ENCODE assay signal across 20 cellular contexts in genomic region chr3:56823421-56823926, GRCh38. TPM values are rescaled to one million over a fixed set of nuclear protein-coding genes. Genes with fewer than 3 reads are reported as not detected.
A peak's percentile ranks its signal among the peaks of the same experiment; 100 is the strongest.
DNase-seq lines count a peak whose midpoint lies in the region; ATAC-seq, FAIRE-seq and TF ChIP-seq lines count a peak whose summit lies in the region.
"Had no signal": no experiment of that assay in that cellular context is flagged by ENCODE, and none has a peak within 500 bp of the region (broad histone marks: within the 10 kb centered on the region; RNA-seq: fewer than 3 reads in every experiment).

No MANE protein-coding gene starts in this region.

- H3K36me3 Mint-ChIP-seq in activated CD4-positive, alpha-beta memory T cell treated with anti-CD3 and anti-CD28 coated beads for 36 hours: no peaks in the 10 kb centered on the region
- H3K36me3 Mint-ChIP-seq in activated CD4-positive, alpha-beta memory T cell treated with anti-CD3 and anti-CD28 coated beads, Interleukin-2, amount 10 ng/mL, durations not matched to agents 7 days and 5 days (ENCODE audit: low read depth): peaks cover 3% of the 10 kb centered on the region
- peaks cover 10% of the 10 kb centered on the region for H3K36me3 Mint-ChIP-seq in activated naive CD8-positive, alpha-beta T cell treated with anti-CD3 and anti-CD28 coated beads, Interleukin-2, amount 10 ng/mL, durations not matched to agents 7 days and 5 days

- POLR2A ChIA-PET in activated CD4-positive, alpha-beta memory T cell treated with anti-CD3 and anti-CD28 coated beads for 36 hours (lab: Charles Lee): interaction anchor here (0.6 to 1.2 kb wide), 2 partner anchors 17 to 345 kb away, joined by 3 to 9 read pairs; no protein-coding TSS in a partner anchor
- POLR2A ChIA-PET in activated CD4-positive, alpha-beta memory T cell treated with anti-CD3 and anti-CD28 coated beads, Interleukin-2, amount 10 ng/mL, durations not matched to agents 7 days and 5 days (lab: Charles Lee): interaction anchor here (1.2 to 2.9 kb wide), 3 partner anchors 9 to 38 kb away, joined by 3 to 13 read pairs (median 3); no protein-coding TSS in a partner anchor
- POLR2A ChIA-PET in activated naive CD8-positive, alpha-beta T cell treated with anti-CD3 and anti-CD28 coated beads, Interleukin-2, amount 10 ng/mL, durations not matched to agents 7 days and 5 days (lab: Charles Lee): interaction anchor here (1.0 to 1.1 kb wide), 2 partner anchors 16 to 20 kb away, joined by 3 to 4 read pairs; no protein-coding TSS in a partner anchor

- CTCF ChIA-PET in activated CD4-positive, alpha-beta memory T cell treated with anti-CD3 and anti-CD28 coated beads for 36 hours (lab: Charles Lee): interaction anchor here (0.5 to 2.5 kb wide), 4 partner anchors 9 to 121 kb away, joined by 3 to 9 read pairs (median 6); no protein-coding TSS in a partner anchor
- CTCF ChIA-PET in activated CD4-positive, alpha-beta memory T cell treated with anti-CD3 and anti-CD28 coated beads, Interleukin-2, amount 10 ng/mL, durations not matched to agents 7 days and 5 days (lab: Charles Lee): interaction anchor here (0.7 to 1.2 kb wide), 2 partner anchors 65 to 166 kb away, joined by 4 to 9 read pairs; no protein-coding TSS in a partner anchor

- no peaks in the 10 kb centered on the region for H3K9me3 Mint-ChIP-seq in activated CD4-positive, alpha-beta memory T cell treated with anti-CD3 and anti-CD28 coated beads for 36 hours
- no peaks in the 10 kb centered on the region for H3K9me3 Mint-ChIP-seq in activated CD4-positive, alpha-beta memory T cell treated with anti-CD3 and anti-CD28 coated beads, Interleukin-2, amount 10 ng/mL, durations not matched to agents 7 days and 5 days
- H3K9me3 Mint-ChIP-seq in activated naive CD8-positive, alpha-beta T cell treated with anti-CD3 and anti-CD28 coated beads, Interleukin-2, amount 10 ng/mL, durations not matched to agents 7 days and 5 days: no peaks in the 10 kb centered on the region
- H3K9me3 Mint-ChIP-seq: dendritic cell treated with granulocyte-macrophage colony-stimulating factor and Interleukin-4, amounts not matched to agents 40 ng/mL and 50 ng/mL, for 4 days had no signal

- intact Hi-C loops in activated CD4-positive, alpha-beta memory T cell treated with anti-CD3 and anti-CD28 coated beads for 36 hours (cut with micrococcal nuclease): no loop called here

- H3K4me1 ChIP-seq in HUES64 (ENCODE audit: insufficient read depth, low read length): peaks cover 34% of the 10 kb centered on the region
- peaks cover 19% of the 10 kb centered on the region for H3K4me1 ChIP-seq in parathyroid adenoma

- H3K4me3 ChIP-seq in HUES64 (ENCODE audit: low read length) (no peak overlapping the region), parathyroid adenoma (ENCODE audit: low read depth, low read length) (no peak overlapping the region)
- H3K4me3 ChIP-seq: K562, upper lobe of right lung had no signal

- peak overlapping the region; percentile 36; the same call in 1 of the 2 replicates for H3K27ac ChIP-seq in HUES64 (ENCODE audit: low read depth, low read length)
- peak overlapping the region; percentile 11 for H3K27ac ChIP-seq in parathyroid adenoma
- H3K27ac ChIP-seq: upper lobe of right lung had no signal

- no peak for ATAC-seq in activated naive CD8-positive, alpha-beta T cell treated with anti-CD3 and anti-CD28 coated beads, Interleukin-2, amount 10 ng/mL, durations not matched to agents 7 days and 5 days (ENCODE audit: low read depth)
- ATAC-seq: K562, Right ventricle myocardium inferior, upper lobe of right lung had no signal

- H3K4me2 ChIP-seq in parathyroid adenoma (ENCODE audit: low read length): peak overlapping the region; percentile 21

- peak overlapping the region; percentile 46 for H3K27ac Mint-ChIP-seq in activated CD4-positive, alpha-beta memory T cell treated with anti-CD3 and anti-CD28 coated beads for 36 hours
- H3K27ac Mint-ChIP-seq in activated CD4-positive, alpha-beta memory T cell treated with anti-CD3 and anti-CD28 coated beads, Interleukin-2, amount 10 ng/mL, durations not matched to agents 7 days and 5 days: no peak overlapping the region
- H3K27ac Mint-ChIP-seq in activated naive CD8-positive, alpha-beta T cell treated with anti-CD3 and anti-CD28 coated beads, Interleukin-2, amount 10 ng/mL, durations not matched to agents 7 days and 5 days: peak overlapping the region; percentile 59
- H3K27ac Mint-ChIP-seq: dendritic cell treated with granulocyte-macrophage colony-stimulating factor and Interleukin-4, amounts not matched to agents 40 ng/mL and 50 ng/mL, for 4 days had no signal

- H3K4me1 Mint-ChIP-seq in activated CD4-positive, alpha-beta memory T cell treated with anti-CD3 and anti-CD28 coated beads for 36 hours (ENCODE audit: low read depth): peaks cover 54% of the 10 kb centered on the region
- H3K4me1 Mint-ChIP-seq in activated CD4-positive, alpha-beta memory T cell treated with anti-CD3 and anti-CD28 coated beads, Interleukin-2, amount 10 ng/mL, durations not matched to agents 7 days and 5 days: peaks cover 31% of the 10 kb centered on the region
- H3K4me1 Mint-ChIP-seq in activated naive CD8-positive, alpha-beta T cell treated with anti-CD3 and anti-CD28 coated beads, Interleukin-2, amount 10 ng/mL, durations not matched to agents 7 days and 5 days: peaks cover 44% of the 10 kb centered on the region

- no peak for FAIRE-seq in GM19239 (lab: Jason Lieb, UNC)
- FAIRE-seq: K562 had no signal

- no peaks in the 10 kb centered on the region for H3K9me3 ChIP-seq in HUES64 (ENCODE audit: insufficient read depth, low read depth, low read length)
- no peaks in the 10 kb centered on the region for H3K9me3 ChIP-seq in parathyroid adenoma (ENCODE audit: control insufficient read depth, low read length)
- H3K9me3 ChIP-seq: upper lobe of right lung had no signal

- H3K36me3 ChIP-seq in HUES64 (ENCODE audit: insufficient read depth, low read length) (no peaks in the 10 kb centered on the region), parathyroid adenoma (ENCODE audit: control insufficient read depth, insufficient read depth, low read length) (no peaks in the 10 kb centered on the region)
- H3K36me3 ChIP-seq: upper lobe of right lung had no signal

- no peak for DNase-seq in activated CD4-positive, alpha-beta memory T cell treated with anti-CD3 and anti-CD28 coated beads for 36 hours
- no peak for DNase-seq in activated CD4-positive, alpha-beta memory T cell treated with anti-CD3 and anti-CD28 coated beads, Interleukin-2, amount 10 ng/mL, durations not matched to agents 7 days and 5 days
- DNase-seq in activated naive CD8-positive, alpha-beta T cell treated with anti-CD3 and anti-CD28 coated beads, Interleukin-2, amount 10 ng/mL, durations not matched to agents 7 days and 5 days: no peak
- DNase-seq in GM19239 (ENCODE audit: insufficient read length, low spot score) (no peak), AG20443 (ENCODE audit: low spot score) (no peak), GM20000 (ENCODE audit: low spot score) (no peak)
- DNase-seq: ACHN; activated effector memory CD4-positive, alpha-beta T cell treated with Interleukin-2 at 50 U/mL for 16 hours; head of caudate nucleus; kidney glomerular epithelial cell; NCI-H2227 treated with DMSO at 0.1 percent for 48 hours; occipital lobe; stimulated activated naive CD4-positive, alpha-beta T cell; T1000; upper lobe of right lung had no signal

- TF ChIP-seq CTCF in parathyroid adenoma (IDR thresholded peaks at IDR 0.05) (no peak), GM20000 (IDR thresholded peaks at IDR 0.05; ENCODE audit: extremely low read depth, missing control alignments) (no peak)

- H3K27me3 ChIP-seq in HUES64 (ENCODE audit: insufficient read depth, low read length) (no peaks in the 10 kb centered on the region), parathyroid adenoma (ENCODE audit: control insufficient read depth, insufficient read depth, low read length) (no peaks in the 10 kb centered on the region)
- H3K27me3 ChIP-seq: upper lobe of right lung had no signal

- H2AFZ ChIP-seq in parathyroid adenoma: no peak overlapping the region

- no peaks in the 10 kb centered on the region for H3K27me3 Mint-ChIP-seq in activated CD4-positive, alpha-beta memory T cell treated with anti-CD3 and anti-CD28 coated beads for 36 hours
- H3K27me3 Mint-ChIP-seq in activated CD4-positive, alpha-beta memory T cell treated with anti-CD3 and anti-CD28 coated beads, Interleukin-2, amount 10 ng/mL, durations not matched to agents 7 days and 5 days: no peaks in the 10 kb centered on the region
- H3K27me3 Mint-ChIP-seq in activated naive CD8-positive, alpha-beta T cell treated with anti-CD3 and anti-CD28 coated beads, Interleukin-2, amount 10 ng/mL, durations not matched to agents 7 days and 5 days: no peaks in the 10 kb centered on the region

- H3K4me3 Mint-ChIP-seq in activated CD4-positive, alpha-beta memory T cell treated with anti-CD3 and anti-CD28 coated beads for 36 hours: no peak overlapping the region
- H3K4me3 Mint-ChIP-seq in activated CD4-positive, alpha-beta memory T cell treated with anti-CD3 and anti-CD28 coated beads, Interleukin-2, amount 10 ng/mL, durations not matched to agents 7 days and 5 days: no peak overlapping the region
- H3K4me3 Mint-ChIP-seq in activated naive CD8-positive, alpha-beta T cell treated with anti-CD3 and anti-CD28 coated beads, Interleukin-2, amount 10 ng/mL, durations not matched to agents 7 days and 5 days: peak overlapping the region; percentile 36
- H3K4me3 Mint-ChIP-seq: dendritic cell treated with granulocyte-macrophage colony-stimulating factor and Interleukin-4, amounts not matched to agents 40 ng/mL and 50 ng/mL, for 4 days had no signal

- peaks cover 5% of the 10 kb centered on the region for H3K79me2 ChIP-seq in parathyroid adenoma

- H3K9ac ChIP-seq in HUES64 (ENCODE audit: low read depth, low read length) (no peak overlapping the region), parathyroid adenoma (no peak overlapping the region)

RNA-seq across cellular contexts. Expression of gene ARHGEF3, which starts 21.7 kb away (rescaled TPM):
- 10 to 100 TPM; 28.0 to 31.5 TPM for total RNA-seq in activated CD4-positive, alpha-beta memory T cell treated with anti-CD3 and anti-CD28 coated beads for 36 hours
- 10 to 100 TPM; 71.3 TPM for total RNA-seq in activated CD4-positive, alpha-beta memory T cell treated with anti-CD3 and anti-CD28 coated beads, Interleukin-2, amount 10 ng/mL, durations not matched to agents 7 days and 5 days
- polyA plus RNA-seq in HUES64 (2013, experiment 1 of 2): 2.6 TPM
- polyA plus RNA-seq in HUES64 (2013, experiment 2 of 2): 4.5 TPM
- total RNA-seq in activated naive CD8-positive, alpha-beta T cell treated with anti-CD3 and anti-CD28 coated beads, Interleukin-2, amount 10 ng/mL, durations not matched to agents 7 days and 5 days: 100 to 1,000 TPM; 130 TPM
